Comparison of ENCODE assay signal across 16 cellular contexts in the genomic region with DNA sequence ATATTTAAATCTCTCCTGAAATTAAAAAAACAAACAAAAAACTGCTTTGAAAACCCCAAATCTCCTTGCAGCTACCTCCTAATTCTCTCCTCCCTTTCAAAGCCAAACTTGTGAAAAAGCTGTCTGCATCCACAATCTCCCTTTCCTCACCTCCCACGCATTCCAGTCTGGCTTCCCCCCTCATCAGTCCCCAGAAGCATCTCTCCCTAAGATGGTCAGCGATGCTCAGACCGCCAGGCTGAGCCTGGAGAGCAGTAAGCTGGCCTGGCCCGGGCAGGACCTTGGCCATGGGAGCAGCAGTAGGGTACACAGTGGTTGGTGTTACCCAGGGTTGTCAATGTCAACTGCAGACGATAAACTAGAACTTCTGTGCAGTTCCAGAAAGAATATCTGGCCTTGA.
"Had no signal": no experiment of that assay in that cellular context is flagged by ENCODE, and none has a peak within 500 bp of the region (broad histone marks: within the 10 kb centered on the region; RNA-seq: fewer than 3 reads in every experiment).

No MANE protein-coding gene starts in this region.

- H3K27ac ChIP-seq: adrenal gland, coronary artery, gastrocnemius medialis, left ventricle myocardium inferior, neural progenitor cell, pancreas, tibial nerve had no signal

- H3K9me3 ChIP-seq: adrenal gland, gastrocnemius medialis, pancreas, tibial nerve had no signal

- H3K27me3 ChIP-seq: adrenal gland, gastrocnemius medialis, neural progenitor cell, pancreas, tibial nerve had no signal

- H3K4me3 ChIP-seq: adrenal gland, coronary artery, gastrocnemius medialis, left ventricle myocardium inferior, neural progenitor cell, pancreas, tibial nerve had no signal

- H3K4me3 Mint-ChIP-seq: memory B cell, neural progenitor cell had no signal

- H3K36me3 ChIP-seq: adrenal gland, gastrocnemius medialis, left ventricle myocardium inferior, neural progenitor cell, pancreas, tibial nerve had no signal

- DNase-seq: activated CD4-positive, CD25-positive, alpha-beta regulatory T cell treated with anti-CD3 and anti-CD28 coated beads, Interleukin-2, amount 50 U/mL, for 72 hours; activated gamma-delta T cell treated with Interleukin-2 at 50 U/mL for 16 hours; activated T-cell treated with anti-CD3 and anti-CD28 coated beads, Interleukin-2, amount 50 U/mL, for 1 hour; adrenal gland; caudate nucleus; effector CD8-positive, alpha-beta T cell; gastrocnemius medialis; left ventricle myocardium inferior; pancreas; stimulated activated CD4-positive, alpha-beta T cell treated with anti-CD3 and anti-CD28 coated beads, Interleukin-4, amount 100 ng/mL, for 1 hour had no signal

- ATAC-seq: gastrocnemius medialis, pancreas, Right ventricle myocardium inferior, SK-N-SH treated with all-trans-retinoic acid at 6 μM for 48 hours had no signal

- H3K27ac Mint-ChIP-seq: memory B cell, neural progenitor cell had no signal

- H3K4me1 ChIP-seq: neural progenitor cell, pancreas had no signal

- H3K36me3 Mint-ChIP-seq: memory B cell, neural progenitor cell had no signal
